ENCODE assay signal across 8 cellular contexts in the genomic region with DNA sequence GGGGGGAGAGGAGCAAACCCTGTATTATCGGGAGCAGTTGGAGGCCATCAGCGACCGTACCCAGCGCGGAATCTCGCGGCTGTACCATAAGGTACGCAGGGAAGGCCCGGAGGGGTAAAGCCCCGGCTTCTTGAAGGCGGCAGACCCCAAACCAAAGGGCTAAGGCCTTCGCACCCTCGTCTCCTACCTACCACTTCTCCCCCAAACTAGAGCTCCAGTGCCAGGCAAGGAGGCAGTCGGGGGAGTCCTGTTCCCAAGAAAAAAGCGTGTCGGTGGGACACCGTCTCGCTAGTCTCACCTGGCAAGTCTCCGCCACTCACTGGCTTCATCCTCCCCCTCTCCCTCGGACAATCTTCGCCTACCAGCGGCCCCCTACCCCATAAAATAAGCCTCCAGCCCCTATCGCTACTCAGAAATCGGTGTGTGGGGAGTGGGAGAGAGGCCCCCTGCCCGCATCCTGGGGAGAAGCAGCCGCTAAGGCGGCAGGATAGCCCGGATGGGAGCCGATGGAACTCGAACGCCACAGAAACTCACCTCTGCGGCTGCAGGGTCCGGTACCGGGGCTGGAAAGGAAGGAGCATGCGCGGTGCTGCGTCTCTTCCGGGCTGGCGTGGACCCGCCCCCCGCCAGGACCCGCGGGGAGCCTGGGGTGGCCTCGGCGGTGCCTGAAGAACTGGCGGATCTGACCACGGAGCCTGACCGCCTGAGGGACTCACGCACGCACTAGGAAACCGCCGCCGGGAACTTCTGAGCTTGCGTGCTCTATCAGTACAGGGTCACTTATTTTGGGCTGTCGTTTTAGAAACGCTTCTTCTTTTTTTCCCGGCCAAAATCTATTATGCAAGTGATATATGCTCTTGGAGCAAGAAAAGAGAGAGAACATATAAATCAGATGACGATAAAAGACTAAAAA. TPM values are rescaled to one million over a fixed set of nuclear protein-coding genes. Genes with fewer than 3 reads are reported as not detected.
DNase-seq lines count a peak whose midpoint lies in the region; ATAC-seq and TF ChIP-seq lines count a peak whose summit lies in the region.

A gene (minus strand): TSS at position 572 of the 913 bp plus-strand sequence. CDS start 848 bp downstream, outside the sequence.

- H3K27me3 ChIP-seq in KMS-11 (ENCODE audit: insufficient read depth, low read depth), result no peaks in the 10 kb centered on the region
- H3K27me3 ChIP-seq in Panc1 (ENCODE audit: control insufficient read depth, insufficient read depth, low read length), result no peaks in the 10 kb centered on the region

- H3K9ac ChIP-seq in KMS-11, result peak within 1 kb of the TSS; percentile 99

- peak within 1 kb of the TSS; percentile 100 for H3K4me3 Mint-ChIP-seq in activated T-cell treated with anti-CD3 and anti-CD28 coated beads, Interleukin-2, amount 50 U/mL, for 24 hours

- intact Hi-C loops in Panc1 (cut with micrococcal nuclease; ENCODE audit: unreplicated experiment), result no loop called here

- H3K4me1 Mint-ChIP-seq in activated T-cell treated with anti-CD3 and anti-CD28 coated beads, Interleukin-2, amount 50 U/mL, for 24 hours (ENCODE audit: low read depth), result peaks cover 40% of the 10 kb centered on the region

- H3K4me1 ChIP-seq in KMS-11 (ENCODE audit: low read depth, poor library complexity, severe bottlenecking) (peaks cover 38% of the 10 kb centered on the region), Panc1 (ENCODE audit: control insufficient read depth, insufficient read depth, low read length) (peaks cover 10% of the 10 kb centered on the region)

- no TSS peak for BruUV-seq in Panc1 (replicated peaks; lab: Mats Ljungman, UMichigan)

- H3K79me2 ChIP-seq in KMS-11 (ENCODE audit: insufficient read depth, low read depth), result peaks cover 49% of the 10 kb centered on the region

- TF ChIP-seq CTCF in KMS-11 (conservative IDR thresholded peaks at IDR 0.05; ENCODE audit: low read depth, low read length), result no peak
- TF ChIP-seq CTCF in Panc1 (IDR thresholded peaks at IDR 0.05), result no peak
- no peak for TF ChIP-seq CTCF in epithelial cell of proximal tubule (conservative IDR thresholded peaks at IDR 0.05; ENCODE audit: low read depth, low read length)

- H3K4me2 ChIP-seq in KMS-11, result peak within 1 kb of the TSS; percentile 89

- no peaks in the 10 kb centered on the region for H4K20me1 ChIP-seq in KMS-11 (ENCODE audit: insufficient read depth)

- peaks cover 52% of the 10 kb centered on the region for H3K36me3 Mint-ChIP-seq in activated T-cell treated with anti-CD3 and anti-CD28 coated beads, Interleukin-2, amount 50 U/mL, for 24 hours (ENCODE audit: low read depth)

- H3K9me3 ChIP-seq in Panc1 (ENCODE audit: control insufficient read depth, insufficient read depth, low read depth, low read length), result peaks cover 3% of the 10 kb centered on the region; the same call in 1 of the 2 replicates

- H3K4me3 ChIP-seq in KMS-11 (IDR thresholded peaks at IDR 0.05; ENCODE audit: insufficient read depth, low read depth, low read length), result no peak within 1 kb of the TSS
- peak within 1 kb of the TSS; percentile 95 to 100 for H3K4me3 ChIP-seq in Panc1 (ENCODE audit: low read depth in 2 of 2, low read length in 2 of 2)
- H3K4me3 ChIP-seq in epithelial cell of proximal tubule (ENCODE audit: low read depth, low read length), result peak within 1 kb of the TSS; percentile 99

- CTCF ChIA-PET in Panc1 (lab: Charles Lee), result interaction anchor here (0.6 to 0.8 kb wide), 3 partner anchors 57 to 184 kb away, joined by 3 to 4 read pairs (median 4); no protein-coding TSS in a partner anchor

- peak; percentile 70 for ATAC-seq in GM21619 (IDR thresholded peaks at IDR 0.05; ENCODE audit: unreplicated experiment)
- peak; percentile 97 for ATAC-seq in Panc1

- H3K27ac Mint-ChIP-seq in activated T-cell treated with anti-CD3 and anti-CD28 coated beads, Interleukin-2, amount 50 U/mL, for 24 hours, result peak within 1 kb of the TSS; percentile 100

- in situ Hi-C loops in Panc1 (cut with HindIII; ENCODE audit: low pct_unique_long_range_greater_than_20kb, low sequenced_read_pairs), result no loop called here

- peak within 1 kb of the TSS; percentile 96 for H2AFZ ChIP-seq in KMS-11 (ENCODE audit: low read depth)

- H3K27ac ChIP-seq in KMS-11 (peak within 1 kb of the TSS; percentile 80), Panc1 (ENCODE audit: low read length) (peak within 1 kb of the TSS; percentile 97)

- H3K27me3 Mint-ChIP-seq in activated T-cell treated with anti-CD3 and anti-CD28 coated beads, Interleukin-2, amount 50 U/mL, for 24 hours, result no peaks in the 10 kb centered on the region

- H3K9me3 Mint-ChIP-seq in activated T-cell treated with anti-CD3 and anti-CD28 coated beads, Interleukin-2, amount 50 U/mL, for 24 hours, result no peaks in the 10 kb centered on the region

- POLR2A ChIA-PET in Panc1 (lab: Charles Lee), result interaction anchor here (0.5 to 0.7 kb wide), 4 partner anchors 21 to 356 kb away, joined by 3 to 15 read pairs (median 8); no protein-coding TSS in a partner anchor

- peak; percentile 99 for DNase-seq in D341Med (ENCODE audit: low spot score)
- DNase-seq in Panc1 (ENCODE audit: low read depth, low spot score), result peak; percentile 60
- DNase-seq in activated T-cell treated with anti-CD3 and anti-CD28 coated beads, Interleukin-2, amount 50 U/mL, for 24 hours, result peak; percentile 97
- peak; percentile 25 for DNase-seq in epithelial cell of proximal tubule (ENCODE audit: low read depth)
- DNase-seq in mucosa of gallbladder (ENCODE audit: low spot score), result peak; percentile 94
- DNase-seq in stimulated activated CD8-positive, alpha-beta memory T cell treated with anti-CD3 and anti-CD28 coated beads, Interleukin-4, amount 100 ng/mL, for 24 hours (ENCODE audit: low read depth), result peak; percentile 89

- H3K36me3 ChIP-seq in KMS-11 (ENCODE audit: insufficient read depth), result peaks cover 26% of the 10 kb centered on the region; the same call in 1 of the 2 replicates
- peaks cover 20% of the 10 kb centered on the region for H3K36me3 ChIP-seq in Panc1 (ENCODE audit: control insufficient read depth, insufficient read depth, low read length)

RNA-seq across cellular contexts. Expression of the gene that starts here (rescaled TPM):
- 1,363 TPM for total RNA-seq in Panc1 (2021; ENCODE audit: unreplicated experiment)
- polyA plus RNA-seq in Panc1 (2012; ENCODE audit: insufficient read length), result 1,658 TPM
- 4,229 and 5,669 TPM in 2 replicates for total RNA-seq in epithelial cell of proximal tubule
- total RNA-seq in mucosa of gallbladder, result 896 TPM

Comparison
In these comparisons a context has a peak if more than half of its experiments do, and no peak if none do; other contexts are left out.
1. DNase-seq: peak in every context shown above with its lines; median percentile 99 in D341Med; 97 in activated T-cell treated with anti-CD3 and anti-CD28 coated beads, Interleukin-2, amount 50 U/mL, for 24 hours; 94 in mucosa of gallbladder; 89 in stimulated activated CD8-positive, alpha-beta memory T cell treated with anti-CD3 and anti-CD28 coated beads, Interleukin-4, amount 100 ng/mL, for 24 hours; 60 in Panc1; 25 in epithelial cell of proximal tubule.